Comparison of ENCODE assay signal across 4 cellular contexts in the genomic region with DNA sequence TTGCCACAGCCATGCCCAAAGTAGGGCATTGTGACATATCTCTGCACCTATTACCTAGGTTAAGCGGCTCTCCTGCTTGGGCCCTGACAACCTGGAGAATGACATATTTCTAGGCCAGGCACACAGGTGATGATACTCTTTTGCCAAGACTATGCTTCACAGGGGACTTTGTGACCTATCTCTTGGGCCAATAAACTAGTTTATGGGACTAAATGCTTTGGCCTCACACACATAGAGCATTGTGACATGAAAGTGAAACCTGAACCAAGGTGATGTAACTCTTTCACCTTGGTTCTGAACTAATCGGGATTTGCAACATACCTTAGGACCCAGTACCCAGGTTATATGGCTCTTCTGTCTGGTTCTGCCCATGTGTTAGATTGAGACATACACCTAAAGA. TPM values are rescaled to one million over a fixed set of nuclear protein-coding genes. Genes with fewer than 3 reads are reported as not detected.
"Had no signal": no experiment of that assay in that cellular context is flagged by ENCODE, and none has a peak within 500 bp of the region (broad histone marks: within the 10 kb centered on the region; RNA-seq: fewer than 3 reads in every experiment).

No MANE protein-coding gene starts in this region.

RNA-seq across cellular contexts. Expression of a gene that starts 19.0 kb away (rescaled TPM):
- total RNA-seq: LHCN-M2, M059J, MCF 10A, NCI-H460 had no signal
